ENCODE assay signal across 9 cellular contexts in the genomic region with DNA sequence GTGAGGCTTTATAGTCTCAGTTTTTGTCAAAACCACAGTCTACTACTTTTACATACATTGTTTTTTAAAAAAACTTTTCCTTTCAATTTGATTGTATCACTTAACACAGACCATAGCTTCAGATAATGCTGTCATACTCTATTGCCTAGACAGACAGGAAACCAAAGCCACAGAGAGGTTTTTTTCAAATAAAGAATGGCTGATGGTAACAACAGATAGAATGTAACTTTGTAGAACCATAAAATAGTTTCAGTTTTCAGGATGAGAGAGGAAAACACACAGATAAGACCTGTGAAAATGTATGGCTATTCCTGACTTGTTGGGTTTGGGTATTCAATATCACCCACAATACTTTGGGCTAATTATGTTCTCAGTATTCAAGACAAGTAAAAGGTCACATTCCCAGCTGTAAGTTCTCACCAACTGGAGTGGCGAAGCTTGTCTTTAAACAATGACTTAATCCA.
DNase-seq lines count a peak whose midpoint lies in the region; ATAC-seq and TF ChIP-seq lines count a peak whose summit lies in the region.
"Had no signal": no experiment of that assay in that cellular context is flagged by ENCODE, and none has a peak within 500 bp of the region (broad histone marks: within the 10 kb centered on the region; RNA-seq: fewer than 3 reads in every experiment).

No MANE protein-coding gene starts in this region.

- H3K9me3 ChIP-seq in HEK293 (ENCODE audit: control insufficient read depth, insufficient read depth, low read depth, low read length) = no peaks in the 10 kb centered on the region
- no peaks in the 10 kb centered on the region for H3K9me3 ChIP-seq in mesodermal cell (ENCODE audit: control insufficient read depth, low read length)
- no peaks in the 10 kb centered on the region for H3K9me3 ChIP-seq in thyroid gland

- DNase-seq in KG1 (lab: John Stamatoyannopoulos, UW) = peak; percentile 59
- no peak for DNase-seq in stimulated activated naive CD4-positive, alpha-beta T cell treated with Interleukin-2 at 50 U/mL for 16 hours (lab: John Stamatoyannopoulos, UW)
- DNase-seq in COLO668 (lab: John Stamatoyannopoulos, UW; ENCODE audit: unreplicated experiment) = no peak
- DNase-seq in sciatic nerve (ENCODE audit: low spot score) = no peak
- DNase-seq in thyroid gland = no peak

- H3K36me3 ChIP-seq in HEK293 (ENCODE audit: control insufficient read depth in 2 of 2, insufficient read depth in 1 of 2, low read length in 2 of 2) (no peaks in the 10 kb centered on the region), mesodermal cell (ENCODE audit: control insufficient read depth, insufficient read depth, low read length) (peaks cover 20% of the 10 kb centered on the region), thyroid gland (no peaks in the 10 kb centered on the region)

- H3K27ac ChIP-seq in HEK293 (ENCODE audit: extremely low read depth, low read depth, low read length) = no peak overlapping the region
- H3K27ac ChIP-seq in mesodermal cell (ENCODE audit: low read depth, low read length, severe bottlenecking) = peak overlapping the region; percentile 74
- no peak overlapping the region for H3K27ac ChIP-seq in thyroid gland
- H3K27ac ChIP-seq: HL-60 had no signal

- CTCF ChIA-PET in HEK293 (lab: Yijun Ruan, JAX) = interaction anchor here (0.6 to 1.4 kb wide), 8 partner anchors 7 to 1171 kb away, joined by 3 to 7 read pairs (median 4); no protein-coding TSS in a partner anchor

- peaks cover 8% of the 10 kb centered on the region for H3K4me1 ChIP-seq in HEK293 (ENCODE audit: control insufficient read depth, insufficient read depth, low read length)
- peaks cover 7% of the 10 kb centered on the region for H3K4me1 ChIP-seq in mesodermal cell (ENCODE audit: control insufficient read depth, insufficient read depth, low read length, poor library complexity, severe bottlenecking)
- no peaks in the 10 kb centered on the region for H3K4me1 ChIP-seq in thyroid gland

- TF ChIP-seq CTCF in HEK293 (tag by site-specific recombination; IDR thresholded peaks at IDR 0.05) (no peak), thyroid gland (IDR thresholded peaks at IDR 0.05) (no peak)

- 83% methylated on average over 1 of the region's 1 CpG; no CpG with 5 or more reads in 1 of the 2 experiments for WGBS in mesodermal cell (ENCODE audit: insufficient coverage in 2 of 2), 2 experiments
- WGBS in thyroid gland, 2 donors = 90% methylated on average over 1 of the region's 1 CpG

- intact Hi-C loops in sciatic nerve (cut with DNase I) = loop anchor here (10.0 kb wide), 1 partner anchor 231 kb away; no protein-coding TSS in a partner anchor
- intact Hi-C loops in thyroid gland (cut with DNase I) = no loop called here

- H3K27me3 ChIP-seq in thyroid gland = no peaks in the 10 kb centered on the region

- POLR2A ChIA-PET in HEK293 (lab: Yijun Ruan, JAX) = interaction anchor here (0.8 kb wide), 1 partner anchor 486 kb away, joined by 3 read pairs; no protein-coding TSS in a partner anchor

- ATAC-seq in GM18861 (IDR thresholded peaks at IDR 0.05; ENCODE audit: unreplicated experiment) = peak; percentile 99
- ATAC-seq in sciatic nerve = no peak

- no peak for TF ChIP-seq POLR2A in thyroid gland (IDR thresholded peaks at IDR 0.05)

- no peak overlapping the region for H3K4me3 ChIP-seq in HEK293 (ENCODE audit: low read depth, low read length)
- no peak overlapping the region for H3K4me3 ChIP-seq in mesodermal cell (ENCODE audit: extremely low read depth, insufficient read depth, low read length, poor library complexity, severe bottlenecking)
- H3K4me3 ChIP-seq in thyroid gland (replicated peaks in 1 of 3) = no peak overlapping the region

TF ChIP-seq in HEK293, 187 proteins besides CTCF, POLR2A, EP300 and RAD21:
- TF ChIP-seq OSR2 (tag by site-specific recombination; IDR thresholded peaks at IDR 0.05) (peak; percentile 16; the same call in 1 of the 2 replicates), FEZF1 (tag by site-specific recombination; IDR thresholded peaks at IDR 0.05) (no peak), ZNF155 (tag by site-specific recombination; IDR thresholded peaks at IDR 0.05) (no peak), ZXDB (tag by site-specific recombination; IDR thresholded peaks at IDR 0.05) (0 out of 2 replicates have a peak, but pooled peaks have one; percentile 29), ZNF354C (tag by site-specific recombination; IDR thresholded peaks at IDR 0.05; ENCODE audit: borderline replicate concordance, low read depth) (no peak), TRIM28 (IDR thresholded peaks at IDR 0.05; ENCODE audit: borderline replicate concordance, low read length) (peak; percentile 82; the same call in 1 of the 2 replicates), SP3 (tag by site-specific recombination; IDR thresholded peaks at IDR 0.05) (0 out of 2 replicates have a peak, but pooled peaks have one; percentile 16), SETDB1 (IDR thresholded peaks at IDR 0.05; ENCODE audit: insufficient read length, low read length) (peak; percentile 26)
- TF ChIP-seq, protein P1, sequence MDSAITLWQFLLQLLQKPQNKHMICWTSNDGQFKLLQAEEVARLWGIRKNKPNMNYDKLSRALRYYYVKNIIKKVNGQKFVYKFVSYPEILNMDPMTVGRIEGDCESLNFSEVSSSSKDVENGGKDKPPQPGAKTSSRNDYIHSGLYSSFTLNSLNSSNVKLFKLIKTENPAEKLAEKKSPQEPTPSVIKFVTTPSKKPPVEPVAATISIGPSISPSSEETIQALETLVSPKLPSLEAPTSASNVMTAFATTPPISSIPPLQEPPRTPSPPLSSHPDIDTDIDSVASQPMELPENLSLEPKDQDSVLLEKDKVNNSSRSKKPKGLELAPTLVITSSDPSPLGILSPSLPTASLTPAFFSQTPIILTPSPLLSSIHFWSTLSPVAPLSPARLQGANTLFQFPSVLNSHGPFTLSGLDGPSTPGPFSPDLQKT (IDR thresholded peaks at IDR 0.05; ENCODE audit: borderline replicate concordance, low read depth, low read length) = 0 out of 2 replicates have a peak, but pooled peaks have one; percentile 29
- TF ChIP-seq, protein P2, sequence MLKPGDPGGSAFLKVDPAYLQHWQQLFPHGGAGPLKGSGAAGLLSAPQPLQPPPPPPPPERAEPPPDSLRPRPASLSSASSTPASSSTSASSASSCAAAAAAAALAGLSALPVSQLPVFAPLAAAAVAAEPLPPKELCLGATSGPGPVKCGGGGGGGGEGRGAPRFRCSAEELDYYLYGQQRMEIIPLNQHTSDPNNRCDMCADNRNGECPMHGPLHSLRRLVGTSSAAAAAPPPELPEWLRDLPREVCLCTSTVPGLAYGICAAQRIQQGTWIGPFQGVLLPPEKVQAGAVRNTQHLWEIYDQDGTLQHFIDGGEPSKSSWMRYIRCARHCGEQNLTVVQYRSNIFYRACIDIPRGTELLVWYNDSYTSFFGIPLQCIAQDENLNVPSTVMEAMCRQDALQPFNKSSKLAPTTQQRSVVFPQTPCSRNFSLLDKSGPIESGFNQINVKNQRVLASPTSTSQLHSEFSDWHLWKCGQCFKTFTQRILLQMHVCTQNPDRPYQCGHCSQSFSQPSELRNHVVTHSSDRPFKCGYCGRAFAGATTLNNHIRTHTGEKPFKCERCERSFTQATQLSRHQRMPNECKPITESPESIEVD (tag by site-specific recombination; IDR thresholded peaks at IDR 0.05) = peak; percentile 49; the same call in 1 of the 2 replicates
- TF ChIP-seq, protein P3, sequence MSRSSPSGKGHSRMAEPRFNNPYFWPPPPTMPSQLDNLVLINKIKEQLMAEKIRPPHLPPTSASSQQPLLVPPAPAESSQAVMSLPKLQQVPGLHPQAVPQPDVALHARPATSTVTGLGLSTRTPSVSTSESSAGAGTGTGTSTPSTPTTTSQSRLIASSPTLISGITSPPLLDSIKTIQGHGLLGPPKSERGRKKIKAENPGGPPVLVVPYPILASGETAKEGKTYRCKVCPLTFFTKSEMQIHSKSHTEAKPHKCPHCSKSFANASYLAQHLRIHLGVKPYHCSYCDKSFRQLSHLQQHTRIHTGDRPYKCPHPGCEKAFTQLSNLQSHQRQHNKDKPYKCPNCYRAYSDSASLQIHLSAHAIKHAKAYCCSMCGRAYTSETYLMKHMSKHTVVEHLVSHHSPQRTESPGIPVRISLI (tag by site-specific recombination; IDR thresholded peaks at IDR 0.05) = 0 out of 2 replicates have a peak, but pooled peaks have one; percentile 51
TF ChIP-seq in HEK293: peak in this region for 8.
